11 cellular contexts compared by ENCODE assay signal in the genomic region with DNA sequence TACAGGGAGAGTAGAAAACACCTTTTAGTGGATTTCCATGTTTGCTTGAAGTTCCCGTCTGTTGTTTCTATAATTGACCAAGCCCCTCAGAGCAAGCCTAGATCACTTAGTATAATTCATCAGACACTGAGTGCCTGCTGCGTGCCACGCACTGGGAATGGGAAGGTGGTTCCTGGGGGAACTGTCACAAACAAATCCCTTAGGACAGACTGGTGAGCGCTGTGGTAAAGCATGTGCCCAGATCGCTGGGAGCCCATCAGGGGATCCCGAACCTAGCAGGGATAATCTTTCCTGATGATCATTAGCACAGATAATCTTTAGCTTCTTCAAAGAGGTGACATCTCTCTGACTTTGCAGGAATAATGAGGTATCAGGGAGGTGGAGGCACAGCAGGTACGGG.
"Had no signal": no experiment of that assay in that cellular context is flagged by ENCODE, and none has a peak within 500 bp of the region (broad histone marks: within the 10 kb centered on the region; RNA-seq: fewer than 3 reads in every experiment).

No MANE protein-coding gene starts in this region.

- H3K4me3 ChIP-seq: gastrocnemius medialis, thoracic aorta had no signal

- DNase-seq: activated CD4-positive, alpha-beta memory T cell treated with anti-CD3 and anti-CD28 coated beads, Interleukin-2, amount 10 ng/mL, durations not matched to agents 7 days and 5 days; activated gamma-delta T cell; activated naive CD8-positive, alpha-beta T cell treated with anti-CD3 and anti-CD28 coated beads for 36 hours; activated T-cell treated with anti-CD3 and anti-CD28 coated beads, Interleukin-2, amount 50 U/mL, for 4 hours; gastrocnemius medialis; mammary epithelial cell; natural killer cell; stimulated activated CD4-positive, alpha-beta T cell treated with anti-CD3 and anti-CD28 coated beads, Interleukin-1b, Interleukin-23, amount 100 ng/mL, for 48 hours; T-helper 9 cell had no signal

- H3K9me3 ChIP-seq: gastrocnemius medialis, SK-N-SH, thoracic aorta had no signal

- H3K4me1 ChIP-seq: gastrocnemius medialis had no signal

- H3K27me3 ChIP-seq: gastrocnemius medialis had no signal

- ATAC-seq: natural killer cell had no signal

- H3K27ac ChIP-seq: gastrocnemius medialis, thoracic aorta had no signal

- H3K4me2 ChIP-seq: SK-N-SH had no signal
